ENCODE assay signal across 30 cellular contexts in the genomic region with DNA sequence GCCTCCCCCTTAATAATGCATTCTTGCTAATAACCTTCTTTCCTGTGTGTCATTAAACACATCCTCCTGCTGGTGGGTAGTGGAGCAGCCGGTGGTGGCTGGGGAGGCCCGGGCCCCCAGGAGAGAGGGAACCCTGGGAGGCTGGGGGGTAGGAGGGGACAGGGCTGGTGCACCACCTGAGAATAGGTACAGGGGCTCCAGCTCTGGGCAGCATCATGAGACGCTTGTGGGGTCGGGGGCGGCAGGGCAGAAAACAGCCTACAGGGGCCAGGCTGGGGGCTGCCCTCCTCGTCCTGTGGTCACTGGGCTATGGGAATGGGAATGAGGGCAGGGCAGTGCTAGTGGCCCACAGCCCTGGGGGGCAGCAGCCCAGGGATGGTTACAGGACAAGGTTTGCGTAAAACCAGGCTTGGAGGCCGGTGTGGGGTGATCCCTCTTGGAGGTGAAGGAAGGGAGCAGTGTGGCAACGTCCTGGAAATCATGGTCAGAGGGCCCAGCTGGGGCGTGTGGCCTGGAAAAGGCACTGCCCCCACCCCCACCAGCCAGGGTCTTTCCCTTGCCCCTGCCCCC. TPM values are rescaled to one million over a fixed set of nuclear protein-coding genes. Genes with fewer than 3 reads are reported as not detected.
"Had no signal": no experiment of that assay in that cellular context is flagged by ENCODE, and none has a peak within 500 bp of the region (broad histone marks: within the 10 kb centered on the region; RNA-seq: fewer than 3 reads in every experiment).

No MANE protein-coding gene starts in this region.

- DNase-seq: colonic mucosa; effector CD8-positive, alpha-beta T cell; foreskin keratinocyte; heart left ventricle; kidney; mesenchymal stem cell; mucosa of descending colon; naive B cell; right lobe of liver; small intestine; stimulated activated CD4-positive, alpha-beta T cell treated with anti-CD3 and anti-CD28 coated beads, Interleukin-12 subunit alpha, Interleukin-12 subunit beta, amount 100 ng/mL, for 4 hours; stimulated activated CD4-positive, alpha-beta T cell treated with anti-CD3 and anti-CD28 coated beads, Interleukin-1b, Interleukin-23, amount 100 ng/mL, for 48 hours; stimulated activated CD4-positive, alpha-beta T cell treated with anti-CD3 and anti-CD28 coated beads, Interleukin-4, amount 100 ng/mL, for 24 hours; transverse colon; upper lobe of right lung had no signal

- H3K4me2 ChIP-seq: hepatocyte had no signal

- H2AFZ ChIP-seq: hepatocyte, parathyroid adenoma had no signal

- H3K79me2 ChIP-seq: hepatocyte, parathyroid adenoma had no signal

- H3K4me3 Mint-ChIP-seq: dendritic cell treated with granulocyte-macrophage colony-stimulating factor and Interleukin-4, amounts not matched to agents 40 ng/mL and 50 ng/mL, for 4 days; mesothelial cell of epicardium; naive B cell; natural killer cell treated with Interleukin-12 subunit alpha and Interleukin-12 subunit beta and Interleukin-15 and Interleukin-18, amount 100 ng/mL, for 72 hours; neural crest cell; stimulated activated memory B cell treated with anti-CD40 and anti-IgM and Interleukin-4, amounts not matched to agents 10 μg/mL and 1 μg/mL and 100 μg/mL, for 72 hours; stimulated activated naive CD8-positive, alpha-beta T cell treated with anti-CD3 and anti-CD28 coated beads, Interleukin-15, Interleukin-2, amounts not matched to agents 100 ng/mL and 50 ng/mL, for 24 hours had no signal

- H3K36me3 ChIP-seq: colonic mucosa, esophagus muscularis mucosa, gastroesophageal sphincter, heart left ventricle, right lobe of liver, suprapubic skin, transverse colon, upper lobe of right lung, vagina had no signal

- H3K36me3 Mint-ChIP-seq: mesothelial cell of epicardium; naive B cell; natural killer cell treated with Interleukin-12 subunit alpha and Interleukin-12 subunit beta and Interleukin-15 and Interleukin-18, amount 100 ng/mL, for 72 hours; stimulated activated memory B cell treated with anti-CD40 and anti-IgM and Interleukin-4, amounts not matched to agents 10 μg/mL and 1 μg/mL and 100 μg/mL, for 72 hours had no signal

- H3K4me3 ChIP-seq: colonic mucosa, esophagus muscularis mucosa, gastroesophageal sphincter, heart left ventricle, hepatocyte, mucosa of descending colon, right lobe of liver, suprapubic skin, transverse colon, upper lobe of right lung, vagina had no signal

- H3K9me3 ChIP-seq: colonic mucosa, esophagus muscularis mucosa, gastroesophageal sphincter, heart left ventricle, mucosa of descending colon, right lobe of liver, suprapubic skin, transverse colon, upper lobe of right lung, vagina had no signal

- H3K4me1 ChIP-seq: colonic mucosa, esophagus muscularis mucosa, foreskin keratinocyte, gastroesophageal sphincter, heart left ventricle, parathyroid adenoma, suprapubic skin, transverse colon, upper lobe of right lung, vagina had no signal

- H3K9ac ChIP-seq: parathyroid adenoma had no signal

- H3K27ac ChIP-seq: colonic mucosa, esophagus muscularis mucosa, foreskin keratinocyte, gastroesophageal sphincter, heart left ventricle, hepatocyte, parathyroid adenoma, right lobe of liver, suprapubic skin, transverse colon, upper lobe of right lung, vagina had no signal

- H3K27ac Mint-ChIP-seq: dendritic cell treated with granulocyte-macrophage colony-stimulating factor and Interleukin-4, amounts not matched to agents 40 ng/mL and 50 ng/mL, for 4 days; mesothelial cell of epicardium; naive B cell; natural killer cell treated with Interleukin-12 subunit alpha and Interleukin-12 subunit beta and Interleukin-15 and Interleukin-18, amount 100 ng/mL, for 72 hours; progenitor cell of endocrine pancreas; stimulated activated memory B cell treated with anti-CD40 and anti-IgM and Interleukin-4, amounts not matched to agents 10 μg/mL and 1 μg/mL and 100 μg/mL, for 72 hours; stimulated activated naive CD8-positive, alpha-beta T cell treated with anti-CD3 and anti-CD28 coated beads, Interleukin-15, Interleukin-2, amounts not matched to agents 100 ng/mL and 50 ng/mL, for 24 hours had no signal

- H3K9me3 Mint-ChIP-seq: mesothelial cell of epicardium; stimulated activated naive CD8-positive, alpha-beta T cell treated with anti-CD3 and anti-CD28 coated beads, Interleukin-15, Interleukin-2, amounts not matched to agents 100 ng/mL and 50 ng/mL, for 24 hours had no signal

- H3K4me1 Mint-ChIP-seq: mesothelial cell of epicardium; neural crest cell; stimulated activated memory B cell treated with anti-CD40 and anti-IgM and Interleukin-4, amounts not matched to agents 10 μg/mL and 1 μg/mL and 100 μg/mL, for 72 hours had no signal

- H3K27me3 Mint-ChIP-seq: dendritic cell treated with granulocyte-macrophage colony-stimulating factor and Interleukin-4, amounts not matched to agents 40 ng/mL and 50 ng/mL, for 4 days; naive B cell; natural killer cell treated with Interleukin-12 subunit alpha and Interleukin-12 subunit beta and Interleukin-15 and Interleukin-18, amount 100 ng/mL, for 72 hours; progenitor cell of endocrine pancreas; stimulated activated naive CD8-positive, alpha-beta T cell treated with anti-CD3 and anti-CD28 coated beads, Interleukin-15, Interleukin-2, amounts not matched to agents 100 ng/mL and 50 ng/mL, for 24 hours had no signal

- ATAC-seq: foreskin keratinocyte; gastroesophageal sphincter; heart left ventricle; left lobe of liver; mucosa of descending colon; natural killer cell treated with Interleukin-12 subunit alpha and Interleukin-12 subunit beta and Interleukin-15 and Interleukin-18, amount 100 ng/mL, for 72 hours; right lobe of liver; stimulated activated memory B cell treated with anti-CD40 and anti-IgM and Interleukin-4, amounts not matched to agents 10 μg/mL and 1 μg/mL and 100 μg/mL, for 72 hours; upper lobe of right lung had no signal

- H3K27me3 ChIP-seq: colonic mucosa, foreskin keratinocyte, heart left ventricle, hepatocyte, right lobe of liver, suprapubic skin, transverse colon, upper lobe of right lung, vagina had no signal

RNA-seq across cellular contexts. Expression of gene CCDC188, which starts 18.5 kb away (rescaled TPM):
- total RNA-seq: epithelial cell of proximal tubule, foreskin keratinocyte, gastroesophageal sphincter, hepatocyte, left lobe of liver, mesothelial cell of epicardium, right lobe of liver, vagina had no signal
- polyA plus RNA-seq: foreskin keratinocyte, hepatocyte had no signal
